13 cellular contexts compared by ENCODE assay signal in genomic region chr11:15673408-15673811, GRCh38.
DNase-seq lines count a peak whose midpoint lies in the region; ATAC-seq and TF ChIP-seq lines count a peak whose summit lies in the region.
"Had no signal": no experiment of that assay in that cellular context is flagged by ENCODE, and none has a peak within 500 bp of the region (broad histone marks: within the 10 kb centered on the region; RNA-seq: fewer than 3 reads in every experiment).

No MANE protein-coding gene starts in this region.

- H3K27me3 ChIP-seq in A673 (replicated peaks; ENCODE audit: insufficient read depth, low read depth, low read length, poor library complexity), result no peaks in the 10 kb centered on the region
- H3K27me3 ChIP-seq in right cardiac atrium (ENCODE audit: control insufficient read depth, insufficient read depth), result no peaks in the 10 kb centered on the region
- H3K27me3 ChIP-seq: gastroesophageal sphincter, pancreas had no signal

- H3K9me3 ChIP-seq in A673 (ENCODE audit: low read depth, low read length, poor library complexity, severe bottlenecking) (peaks cover 10% of the 10 kb centered on the region), right cardiac atrium (ENCODE audit: control insufficient read depth, low read length) (no peaks in the 10 kb centered on the region), mucosa of descending colon (peaks cover 3% of the 10 kb centered on the region)
- H3K9me3 ChIP-seq: pancreas, suprapubic skin had no signal

- H3K4me3 ChIP-seq in A673 (ENCODE audit: low read depth, low read length, poor library complexity, severe bottlenecking) (no peak overlapping the region), right cardiac atrium (ENCODE audit: low read length) (no peak overlapping the region), mucosa of descending colon (no peak overlapping the region)
- H3K4me3 ChIP-seq: gastroesophageal sphincter, pancreas, suprapubic skin had no signal

- CTCF ChIA-PET in A673 (lab: Charles Lee), result no interaction called here
- CTCF ChIA-PET in HEK293T (lab: Yijun Ruan, JAX), result no interaction called here

- H3K4me1 ChIP-seq in A673 (ENCODE audit: insufficient read depth, low read length, poor library complexity, severe bottlenecking), result no peaks in the 10 kb centered on the region
- peaks cover 3% of the 10 kb centered on the region for H3K4me1 ChIP-seq in right cardiac atrium (ENCODE audit: control insufficient read depth, insufficient read depth, low read length)
- H3K4me1 ChIP-seq in mucosa of descending colon (ENCODE audit: low read depth), result no peaks in the 10 kb centered on the region
- H3K4me1 ChIP-seq: gastroesophageal sphincter, pancreas, suprapubic skin had no signal

- DNase-seq in A673 (ENCODE audit: low spot score) (peak; percentile 68), EH (ENCODE audit: low read depth) (peak; percentile 61), NCI-H345 treated with DMSO at 0.1 percent for 48 hours (lab: John Stamatoyannopoulos, UW; ENCODE audit: unreplicated experiment) (peak; percentile 94), right cardiac atrium (peak in 2 of 3 donors; percentile 48 to 55), mucosa of descending colon (no peak), HEK293T (ENCODE audit: extremely low spot score) (no peak)
- DNase-seq: AML-193, pancreas, WERI-Rb-1 had no signal

- peak; percentile 71 to 92 for ATAC-seq in right cardiac atrium
- no peak for ATAC-seq in GM19351 (IDR thresholded peaks at IDR 0.05; ENCODE audit: unreplicated experiment)
- no peak for ATAC-seq in mucosa of descending colon
- no peak for ATAC-seq in GM21529 (IDR thresholded peaks at IDR 0.05; ENCODE audit: unreplicated experiment)
- ATAC-seq: gastroesophageal sphincter, pancreas had no signal

- intact Hi-C loops in A673 (cut with micrococcal nuclease; ENCODE audit: unreplicated experiment), result no loop called here
- intact Hi-C loops in right cardiac atrium (cut with DNase I), result no loop called here
- intact Hi-C loops in mucosa of descending colon (cut with DNase I, micrococcal nuclease), result no loop called here

- H3K27ac ChIP-seq in A673 (ENCODE audit: low read depth, low read length, poor library complexity, severe bottlenecking) (no peak overlapping the region), right cardiac atrium (ENCODE audit: low read length) (peak overlapping the region; percentile 17)
- H3K27ac ChIP-seq: gastroesophageal sphincter, pancreas, suprapubic skin, WERI-Rb-1 had no signal

- POLR2A ChIA-PET in A673 (lab: Charles Lee; ENCODE audit: low non-redundant PET) (no interaction called here), HEK293T (lab: Yijun Ruan, JAX) (no interaction called here)

- TF ChIP-seq CTCF in A673 (conservative IDR thresholded peaks at IDR 0.05; ENCODE audit: low read depth, low read length) (no peak), mucosa of descending colon (IDR thresholded peaks at IDR 0.05) (no peak)

- H3K36me3 ChIP-seq in A673 (ENCODE audit: insufficient read depth, low read length, poor library complexity, severe bottlenecking) (no peaks in the 10 kb centered on the region), mucosa of descending colon (ENCODE audit: low read depth) (no peaks in the 10 kb centered on the region)
- H3K36me3 ChIP-seq: gastroesophageal sphincter, pancreas, suprapubic skin, WERI-Rb-1 had no signal

- no TSS peak for BruUV-seq in A673 (replicated peaks; lab: Mats Ljungman, UMichigan)

TF ChIP-seq in HEK293T, 16 proteins besides CTCF, POLR2A, EP300 and RAD21:
- TF ChIP-seq BHLHE40 (IDR thresholded peaks at IDR 0.05; ENCODE audit: borderline replicate concordance) (no peak), NFRKB (IDR thresholded peaks at IDR 0.05) (no peak), TARDBP (IDR thresholded peaks at IDR 0.05) (no peak), ELF4 (IDR thresholded peaks at IDR 0.05) (no peak), SUZ12 (IDR thresholded peaks at IDR 0.05) (no peak), SP1 (IDR thresholded peaks at IDR 0.05) (no peak), LEF1 (IDR thresholded peaks at IDR 0.05; ENCODE audit: borderline replicate concordance) (no peak), FOXM1 (IDR thresholded peaks at IDR 0.05; ENCODE audit: borderline replicate concordance) (no peak), FOXA1 (IDR thresholded peaks at IDR 0.05) (no peak), ZNF384 (IDR thresholded peaks at IDR 0.05) (no peak), L3MBTL2 (conservative IDR thresholded peaks at IDR 0.05) (no peak), CTBP1 (IDR thresholded peaks at IDR 0.05; ENCODE audit: borderline replicate concordance) (no peak), ARNT (IDR thresholded peaks at IDR 0.05) (no peak), PKNOX1 (IDR thresholded peaks at IDR 0.05) (no peak)

Comparison
In these comparisons a context has a peak if more than half of its experiments do, and no peak if none do; other contexts are left out.
1. DNase-seq: peak in A673 (single experiment), EH (single experiment), NCI-H345 treated with DMSO at 0.1 percent for 48 hours (single experiment) and right cardiac atrium (2 of 3); none in mucosa of descending colon (0 of 3) and HEK293T (single experiment).
2. ATAC-seq: peak in right cardiac atrium (2 of 2); none in GM19351 (single experiment), mucosa of descending colon (single experiment) and GM21529 (single experiment).